In genomic region chr17:68458260-68459029, GRCh38 we compare ENCODE assay signal across 2 cellular contexts.
TF ChIP-seq lines count a peak whose summit lies in the region.

No MANE protein-coding gene starts in this region.

TF ChIP-seq in SK-N-SH, 30 proteins besides CTCF, POLR2A, EP300 and RAD21 (continued from another document):
- no peak for TF ChIP-seq CHD2 (IDR thresholded peaks at IDR 0.05; ENCODE audit: low read length, partially characterized antibody)
- TF ChIP-seq POLR2AphosphoS5 (IDR thresholded peaks at IDR 0.05; ENCODE audit: low read depth, low read length), result no peak
- no peak for TF ChIP-seq FOXM1 (IDR thresholded peaks at IDR 0.05; ENCODE audit: low read depth)
- TF ChIP-seq, protein P1, sequence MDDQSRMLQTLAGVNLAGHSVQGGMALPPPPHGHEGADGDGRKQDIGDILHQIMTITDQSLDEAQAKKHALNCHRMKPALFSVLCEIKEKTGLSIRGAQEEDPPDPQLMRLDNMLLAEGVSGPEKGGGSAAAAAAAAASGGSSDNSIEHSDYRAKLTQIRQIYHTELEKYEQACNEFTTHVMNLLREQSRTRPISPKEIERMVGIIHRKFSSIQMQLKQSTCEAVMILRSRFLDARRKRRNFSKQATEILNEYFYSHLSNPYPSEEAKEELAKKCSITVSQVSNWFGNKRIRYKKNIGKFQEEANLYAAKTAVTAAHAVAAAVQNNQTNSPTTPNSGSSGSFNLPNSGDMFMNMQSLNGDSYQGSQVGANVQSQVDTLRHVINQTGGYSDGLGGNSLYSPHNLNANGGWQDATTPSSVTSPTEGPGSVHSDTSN (IDR thresholded peaks at IDR 0.05), result no peak
- no peak for TF ChIP-seq NRF1 (IDR thresholded peaks at IDR 0.05; ENCODE audit: low read depth, low read length)
- no peak for TF ChIP-seq RFX5 (IDR thresholded peaks at IDR 0.05; ENCODE audit: low read length)
- TF ChIP-seq SMC3 (IDR thresholded peaks at IDR 0.05; ENCODE audit: low read depth, low read length), result no peak
- TF ChIP-seq REST (IDR thresholded peaks at IDR 0.05; ENCODE audit: low read depth, low read length), result no peak
- TF ChIP-seq TEAD4 (IDR thresholded peaks at IDR 0.05; ENCODE audit: borderline replicate concordance, insufficient read depth), result no peak
- no peak for TF ChIP-seq USF1 (IDR thresholded peaks at IDR 0.05; ENCODE audit: borderline replicate concordance, low read depth)

TF ChIP-seq in SK-N-SH treated with all-trans-retinoic acid at 6 μM for 48 hours, 23 proteins besides CTCF, POLR2A, EP300 and RAD21 (continued from another document):
- TF ChIP-seq POU6F1 (CRISPR knock-in tag; IDR thresholded peaks at IDR 0.05; ENCODE audit: borderline replicate concordance, low read depth) (no peak), CREB5 (CRISPR knock-in tag; IDR thresholded peaks at IDR 0.05; ENCODE audit: low read depth) (no peak), BACH2 (CRISPR knock-in tag; IDR thresholded peaks at IDR 0.05; ENCODE audit: borderline replicate concordance) (no peak), ZC3H10 (CRISPR knock-in tag; IDR thresholded peaks at IDR 0.05) (no peak), ESRRG (CRISPR knock-in tag; IDR thresholded peaks at IDR 0.05) (no peak), TOX (CRISPR knock-in tag; IDR thresholded peaks at IDR 0.05; ENCODE audit: borderline replicate concordance) (no peak), GLIS3 (CRISPR knock-in tag; IDR thresholded peaks at IDR 0.05) (no peak), ZNF8 (CRISPR knock-in tag; IDR thresholded peaks at IDR 0.05) (no peak), ZFP30 (CRISPR knock-in tag; IDR thresholded peaks at IDR 0.05) (no peak), OSR1 (CRISPR knock-in tag; IDR thresholded peaks at IDR 0.05) (no peak), CSRNP3 (CRISPR knock-in tag; IDR thresholded peaks at IDR 0.05) (no peak), ZFP3 (CRISPR knock-in tag; IDR thresholded peaks at IDR 0.05) (no peak), ZNF70 (CRISPR knock-in tag; IDR thresholded peaks at IDR 0.05) (no peak), SNAI2 (CRISPR knock-in tag; IDR thresholded peaks at IDR 0.05) (no peak), CSDC2 (CRISPR knock-in tag; IDR thresholded peaks at IDR 0.05) (no peak)
- TF ChIP-seq, protein P2, sequence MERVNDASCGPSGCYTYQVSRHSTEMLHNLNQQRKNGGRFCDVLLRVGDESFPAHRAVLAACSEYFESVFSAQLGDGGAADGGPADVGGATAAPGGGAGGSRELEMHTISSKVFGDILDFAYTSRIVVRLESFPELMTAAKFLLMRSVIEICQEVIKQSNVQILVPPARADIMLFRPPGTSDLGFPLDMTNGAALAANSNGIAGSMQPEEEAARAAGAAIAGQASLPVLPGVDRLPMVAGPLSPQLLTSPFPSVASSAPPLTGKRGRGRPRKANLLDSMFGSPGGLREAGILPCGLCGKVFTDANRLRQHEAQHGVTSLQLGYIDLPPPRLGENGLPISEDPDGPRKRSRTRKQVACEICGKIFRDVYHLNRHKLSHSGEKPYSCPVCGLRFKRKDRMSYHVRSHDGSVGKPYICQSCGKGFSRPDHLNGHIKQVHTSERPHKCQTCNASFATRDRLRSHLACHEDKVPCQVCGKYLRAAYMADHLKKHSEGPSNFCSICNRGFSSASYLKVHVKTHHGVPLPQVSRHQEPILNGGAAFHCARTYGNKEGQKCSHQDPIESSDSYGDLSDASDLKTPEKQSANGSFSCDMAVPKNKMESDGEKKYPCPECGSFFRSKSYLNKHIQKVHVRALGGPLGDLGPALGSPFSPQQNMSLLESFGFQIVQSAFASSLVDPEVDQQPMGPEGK (CRISPR knock-in tag; IDR thresholded peaks at IDR 0.05; ENCODE audit: borderline replicate concordance), result no peak
- TF ChIP-seq, protein P3, sequence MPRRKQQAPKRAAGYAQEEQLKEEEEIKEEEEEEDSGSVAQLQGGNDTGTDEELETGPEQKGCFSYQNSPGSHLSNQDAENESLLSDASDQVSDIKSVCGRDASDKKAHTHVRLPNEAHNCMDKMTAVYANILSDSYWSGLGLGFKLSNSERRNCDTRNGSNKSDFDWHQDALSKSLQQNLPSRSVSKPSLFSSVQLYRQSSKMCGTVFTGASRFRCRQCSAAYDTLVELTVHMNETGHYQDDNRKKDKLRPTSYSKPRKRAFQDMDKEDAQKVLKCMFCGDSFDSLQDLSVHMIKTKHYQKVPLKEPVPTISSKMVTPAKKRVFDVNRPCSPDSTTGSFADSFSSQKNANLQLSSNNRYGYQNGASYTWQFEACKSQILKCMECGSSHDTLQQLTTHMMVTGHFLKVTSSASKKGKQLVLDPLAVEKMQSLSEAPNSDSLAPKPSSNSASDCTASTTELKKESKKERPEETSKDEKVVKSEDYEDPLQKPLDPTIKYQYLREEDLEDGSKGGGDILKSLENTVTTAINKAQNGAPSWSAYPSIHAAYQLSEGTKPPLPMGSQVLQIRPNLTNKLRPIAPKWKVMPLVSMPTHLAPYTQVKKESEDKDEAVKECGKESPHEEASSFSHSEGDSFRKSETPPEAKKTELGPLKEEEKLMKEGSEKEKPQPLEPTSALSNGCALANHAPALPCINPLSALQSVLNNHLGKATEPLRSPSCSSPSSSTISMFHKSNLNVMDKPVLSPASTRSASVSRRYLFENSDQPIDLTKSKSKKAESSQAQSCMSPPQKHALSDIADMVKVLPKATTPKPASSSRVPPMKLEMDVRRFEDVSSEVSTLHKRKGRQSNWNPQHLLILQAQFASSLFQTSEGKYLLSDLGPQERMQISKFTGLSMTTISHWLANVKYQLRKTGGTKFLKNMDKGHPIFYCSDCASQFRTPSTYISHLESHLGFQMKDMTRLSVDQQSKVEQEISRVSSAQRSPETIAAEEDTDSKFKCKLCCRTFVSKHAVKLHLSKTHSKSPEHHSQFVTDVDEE (CRISPR knock-in tag; IDR thresholded peaks at IDR 0.05), result no peak
